Comparison of ENCODE assay signal across 1 cellular context in the genomic region with DNA sequence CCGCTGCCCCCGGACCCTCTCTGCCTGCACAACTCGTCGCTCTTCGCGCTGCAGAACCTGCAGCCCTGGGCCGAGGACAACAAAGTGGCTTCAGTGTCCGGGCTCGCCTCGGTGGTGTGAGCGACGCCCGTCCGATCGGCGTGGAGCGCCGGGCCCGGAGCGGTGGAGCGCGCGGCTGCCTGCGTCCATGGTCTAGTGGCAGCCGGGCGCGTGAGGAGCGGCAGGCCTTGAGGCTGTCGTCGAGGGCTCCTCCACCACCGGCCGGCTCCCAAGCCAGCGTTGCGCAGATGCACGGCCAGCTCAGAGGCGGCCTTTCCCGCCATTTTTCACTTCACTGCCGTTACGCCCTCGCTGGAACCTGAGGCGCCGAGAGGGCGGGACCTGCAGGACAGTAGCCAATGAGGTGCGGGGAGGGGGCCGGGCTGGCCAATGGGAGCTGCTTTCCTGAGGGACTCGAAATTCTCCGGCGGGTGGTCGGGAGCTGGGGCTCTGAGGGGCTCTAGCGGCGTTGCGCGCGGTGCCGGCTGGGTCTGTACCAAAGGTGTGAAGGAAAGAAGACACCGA.
TF ChIP-seq lines count a peak whose summit lies in the region.

No MANE protein-coding gene starts in this region.

TF ChIP-seq in HepG2, 621 proteins besides CTCF, POLR2A, EP300 and RAD21 (continued from another document):
- TF ChIP-seq, protein P1, sequence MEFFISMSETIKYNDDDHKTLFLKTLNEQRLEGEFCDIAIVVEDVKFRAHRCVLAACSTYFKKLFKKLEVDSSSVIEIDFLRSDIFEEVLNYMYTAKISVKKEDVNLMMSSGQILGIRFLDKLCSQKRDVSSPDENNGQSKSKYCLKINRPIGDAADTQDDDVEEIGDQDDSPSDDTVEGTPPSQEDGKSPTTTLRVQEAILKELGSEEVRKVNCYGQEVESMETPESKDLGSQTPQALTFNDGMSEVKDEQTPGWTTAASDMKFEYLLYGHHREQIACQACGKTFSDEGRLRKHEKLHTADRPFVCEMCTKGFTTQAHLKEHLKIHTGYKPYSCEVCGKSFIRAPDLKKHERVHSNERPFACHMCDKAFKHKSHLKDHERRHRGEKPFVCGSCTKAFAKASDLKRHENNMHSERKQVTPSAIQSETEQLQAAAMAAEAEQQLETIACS (CRISPR knock-in tag; IDR thresholded peaks at IDR 0.05) = no peak
- no peak for TF ChIP-seq KMT2A (CRISPR knock-in tag; IDR thresholded peaks at IDR 0.05)
- peak; percentile 47 for TF ChIP-seq NFYB (CRISPR knock-in tag; IDR thresholded peaks at IDR 0.05)
- no peak for TF ChIP-seq MTA3 (CRISPR knock-in tag; IDR thresholded peaks at IDR 0.05)
- TF ChIP-seq ZNF619 (CRISPR knock-in tag; IDR thresholded peaks at IDR 0.05) = no peak
- peak; percentile 17; the same call in 1 of the 2 replicates for TF ChIP-seq ZBTB38 (CRISPR knock-in tag; IDR thresholded peaks at IDR 0.05)
- TF ChIP-seq SMAD9 (CRISPR knock-in tag; IDR thresholded peaks at IDR 0.05) = no peak
- TF ChIP-seq JUND (CRISPR knock-in tag; IDR thresholded peaks at IDR 0.05) = no peak
- no peak for TF ChIP-seq ERF (CRISPR knock-in tag; IDR thresholded peaks at IDR 0.05)
- TF ChIP-seq ZKSCAN8 (CRISPR knock-in tag; IDR thresholded peaks at IDR 0.05; ENCODE audit: borderline replicate concordance) = no peak
- no peak for TF ChIP-seq SMARCC2 (IDR thresholded peaks at IDR 0.05)
- TF ChIP-seq, protein P2, sequence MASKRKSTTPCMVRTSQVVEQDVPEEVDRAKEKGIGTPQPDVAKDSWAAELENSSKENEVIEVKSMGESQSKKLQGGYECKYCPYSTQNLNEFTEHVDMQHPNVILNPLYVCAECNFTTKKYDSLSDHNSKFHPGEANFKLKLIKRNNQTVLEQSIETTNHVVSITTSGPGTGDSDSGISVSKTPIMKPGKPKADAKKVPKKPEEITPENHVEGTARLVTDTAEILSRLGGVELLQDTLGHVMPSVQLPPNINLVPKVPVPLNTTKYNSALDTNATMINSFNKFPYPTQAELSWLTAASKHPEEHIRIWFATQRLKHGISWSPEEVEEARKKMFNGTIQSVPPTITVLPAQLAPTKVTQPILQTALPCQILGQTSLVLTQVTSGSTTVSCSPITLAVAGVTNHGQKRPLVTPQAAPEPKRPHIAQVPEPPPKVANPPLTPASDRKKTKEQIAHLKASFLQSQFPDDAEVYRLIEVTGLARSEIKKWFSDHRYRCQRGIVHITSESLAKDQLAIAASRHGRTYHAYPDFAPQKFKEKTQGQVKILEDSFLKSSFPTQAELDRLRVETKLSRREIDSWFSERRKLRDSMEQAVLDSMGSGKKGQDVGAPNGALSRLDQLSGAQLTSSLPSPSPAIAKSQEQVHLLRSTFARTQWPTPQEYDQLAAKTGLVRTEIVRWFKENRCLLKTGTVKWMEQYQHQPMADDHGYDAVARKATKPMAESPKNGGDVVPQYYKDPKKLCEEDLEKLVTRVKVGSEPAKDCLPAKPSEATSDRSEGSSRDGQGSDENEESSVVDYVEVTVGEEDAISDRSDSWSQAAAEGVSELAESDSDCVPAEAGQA (IDR thresholded peaks at IDR 0.05; ENCODE audit: low read depth) = 0 out of 2 replicates have a peak, but pooled peaks have one; percentile 1
- TF ChIP-seq, protein P2 (CRISPR knock-in tag; IDR thresholded peaks at IDR 0.05; ENCODE audit: borderline replicate concordance) = no peak
- no peak for TF ChIP-seq HMG20B (CRISPR knock-in tag; conservative IDR thresholded peaks at IDR 0.05)
